In the genomic region with DNA sequence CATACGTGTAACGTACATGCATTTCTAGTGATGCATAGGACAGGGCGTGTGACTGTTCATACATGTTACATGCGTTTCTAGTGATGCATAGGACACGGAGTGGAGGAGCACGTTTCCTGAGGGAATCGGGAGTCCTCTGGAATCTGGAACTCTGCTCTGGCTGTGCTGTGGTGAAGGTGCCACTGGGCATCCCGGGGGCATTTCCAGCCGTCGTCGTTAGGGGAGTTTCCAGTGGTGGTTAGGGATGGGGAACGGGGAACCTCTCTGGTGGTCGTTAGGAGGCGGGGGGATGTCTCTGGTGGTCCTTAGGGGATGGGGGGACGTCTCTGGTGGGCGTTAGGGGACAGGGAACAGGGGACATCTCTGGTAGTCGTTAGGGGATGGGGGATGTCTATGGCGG, we compare ENCODE assay signal across 17 cellular contexts.
DNase-seq lines count a peak whose midpoint lies in the region; ATAC-seq and TF ChIP-seq lines count a peak whose summit lies in the region.
"Had no signal": no experiment of that assay in that cellular context is flagged by ENCODE, and none has a peak within 500 bp of the region (broad histone marks: within the 10 kb centered on the region; RNA-seq: fewer than 3 reads in every experiment).

No MANE protein-coding gene starts in this region.

- TF ChIP-seq POLR2A in esophagus muscularis mucosa (IDR thresholded peaks at IDR 0.05; ENCODE audit: low read depth), result no peak

- H2BK12ac ChIP-seq in neuronal stem cell (ENCODE audit: low read length), result peak overlapping the region; percentile 26

- H3K36me3 ChIP-seq in right atrium auricular region (no peaks in the 10 kb centered on the region), esophagus muscularis mucosa (no peaks in the 10 kb centered on the region), neuronal stem cell (replicated peaks in 1 of 2; ENCODE audit: control insufficient read depth in 2 of 2, insufficient read depth in 2 of 2, low read length in 2 of 2) (no peaks in the 10 kb centered on the region)

- no peak overlapping the region for H2BK120ac ChIP-seq in neuronal stem cell (ENCODE audit: low read depth, low read length)

- no peaks in the 10 kb centered on the region for H3K79me1 ChIP-seq in neuronal stem cell (ENCODE audit: low read depth, low read length)

- H3K27ac ChIP-seq in right atrium auricular region (no peak overlapping the region), esophagus muscularis mucosa (replicated peaks in 1 of 4) (no peak overlapping the region), neuronal stem cell (replicated peaks; ENCODE audit: low read length) (no peak overlapping the region)
- H3K27ac ChIP-seq: GM23248 had no signal

- no peak overlapping the region for H2AFZ ChIP-seq in neuronal stem cell (ENCODE audit: low read length)
- H2AFZ ChIP-seq: GM23248 had no signal

- H3K4me3 ChIP-seq in right atrium auricular region, result no peak overlapping the region
- no peak overlapping the region for H3K4me3 ChIP-seq in esophagus muscularis mucosa
- no peak overlapping the region for H3K4me3 ChIP-seq in neuronal stem cell (ENCODE audit: low read length in 2 of 2)
- H3K4me3 ChIP-seq: GM23248 had no signal

- TF ChIP-seq EP300 in esophagus muscularis mucosa (IDR thresholded peaks at IDR 0.05), result no peak

- H3K4me2 ChIP-seq in neuronal stem cell (ENCODE audit: insufficient read depth, low read length, poor library complexity, severe bottlenecking), result no peak overlapping the region

- H3K27me3 ChIP-seq in right atrium auricular region (no peaks in the 10 kb centered on the region), esophagus muscularis mucosa (peaks cover 0 to 22% (median 0%) of the 10 kb centered on the region in 4 donors), neuronal stem cell (ENCODE audit: control insufficient read depth in 3 of 3, insufficient read depth in 3 of 3, low read depth in 1 of 3, low read length in 3 of 3) (peaks cover 0 to 8% (median 0%) of the 10 kb centered on the region in 3 experiments)

- H2BK5ac ChIP-seq in neuronal stem cell (ENCODE audit: low read length), result peak overlapping the region; percentile 30

- ATAC-seq in left ventricle myocardium superior (no peak), GM21737 (IDR thresholded peaks at IDR 0.05; ENCODE audit: unreplicated experiment) (no peak)
- ATAC-seq: HCT116 had no signal

- H3K9me3 ChIP-seq in right atrium auricular region (no peaks in the 10 kb centered on the region), esophagus muscularis mucosa (peaks cover 0 to 4% (median 0%) of the 10 kb centered on the region in 4 donors), neuronal stem cell (replicated peaks in 1 of 2; ENCODE audit: control insufficient read depth in 2 of 2, insufficient read depth in 1 of 2, low read depth in 1 of 2, low read length in 2 of 2) (peaks cover 0 to 9% of the 10 kb centered on the region in 2 donors)

- H3K18ac ChIP-seq in neuronal stem cell (ENCODE audit: low read length), result no peak overlapping the region

- no peak overlapping the region for H3K23ac ChIP-seq in neuronal stem cell (ENCODE audit: low read depth, low read length, poor library complexity)

- peak overlapping the region; percentile 58 for H4K8ac ChIP-seq in neuronal stem cell (ENCODE audit: low read depth, low read length)

- 78% methylated on average over 18 of the region's 18 CpGs for WGBS in esophagus muscularis mucosa
- WGBS in neuronal stem cell (ENCODE audit: extremely low coverage in 2 of 2, insufficient read length in 2 of 2, insufficient replicate concordance in 1 of 2), 2 donors, result no CpG with 5 or more reads among the region's 18 CpGs

- TF ChIP-seq CTCF in right atrium auricular region (IDR thresholded peaks at IDR 0.05) (no peak), esophagus muscularis mucosa (IDR thresholded peaks at IDR 0.05) (no peak)

- H2BK15ac ChIP-seq in neuronal stem cell (ENCODE audit: low read length), result no peak overlapping the region

- peak overlapping the region; percentile 30 for H2AK5ac ChIP-seq in neuronal stem cell (ENCODE audit: low read depth, low read length)

- H3K4me1 ChIP-seq in right atrium auricular region, result no peaks in the 10 kb centered on the region
- no peaks in the 10 kb centered on the region for H3K4me1 ChIP-seq in esophagus muscularis mucosa
- peaks cover 9 to 10% of the 10 kb centered on the region in 2 donors for H3K4me1 ChIP-seq in neuronal stem cell (ENCODE audit: control insufficient read depth in 2 of 2, insufficient read depth in 1 of 2, low read depth in 1 of 2, low read length in 2 of 2)

- DNase-seq in right atrium auricular region (ENCODE audit: low spot score), result peak; percentile 21
- DNase-seq in left ventricle myocardium superior, result no peak
- DNase-seq in esophagus muscularis mucosa (ENCODE audit: extremely low spot score), result peak; percentile 77
- DNase-seq in neuronal stem cell (ENCODE audit: low spot score), result no peak
- no peak for DNase-seq in stimulated activated CD4-positive, alpha-beta T cell treated with anti-CD3 and anti-CD28 coated beads, Interleukin-1b, Interleukin-23, amount 100 ng/mL, for 48 hours
- DNase-seq in kidney tubule cell (ENCODE audit: low spot score), result no peak
- DNase-seq: C1 segment of cervical spinal cord; Calu3; CD4-positive, alpha-beta memory T cell; COR-L47; DMS53; DMS79 treated with DMSO at 0.1 percent for 48 hours; GF-D8; GM23248; H9 had no signal

- H3K14ac ChIP-seq in neuronal stem cell (ENCODE audit: low read length), result no peak overlapping the region

- H4K91ac ChIP-seq in neuronal stem cell (ENCODE audit: low read depth, low read length, poor library complexity), result peak overlapping the region; percentile 76

- H3K9ac ChIP-seq in neuronal stem cell (ENCODE audit: low read depth, low read length, poor library complexity), result no peak overlapping the region
- H3K9ac ChIP-seq: GM23248 had no signal

- intact Hi-C loops in left ventricle myocardium superior (cut with micrococcal nuclease), result no loop called here
- intact Hi-C loops in esophagus muscularis mucosa (cut with DNase I), result no loop called here

- H3K4ac ChIP-seq in neuronal stem cell (ENCODE audit: low read length), result no peak overlapping the region

Comparison
In these comparisons a context has a peak if more than half of its experiments do, and no peak if none do; other contexts are left out.
1. DNase-seq: peak in right atrium auricular region (single experiment) and esophagus muscularis mucosa (single experiment); none in left ventricle myocardium superior (single experiment), neuronal stem cell (single experiment), stimulated activated CD4-positive, alpha-beta T cell treated with anti-CD3 and anti-CD28 coated beads, Interleukin-1b, Interleukin-23, amount 100 ng/mL, for 48 hours (single experiment) and kidney tubule cell (single experiment).